Comparison of ENCODE assay signal across 7 cellular contexts in genomic region chr15:22359587-22359986, GRCh38.
A peak's percentile ranks its signal among the peaks of the same experiment; 100 is the strongest.
DNase-seq lines count a peak whose midpoint lies in the region; ATAC-seq, FAIRE-seq and TF ChIP-seq lines count a peak whose summit lies in the region.
"Not testable (repeated sequence)": the region's sequence is repeated elsewhere in the genome, so short reads cannot be mapped to it uniquely, and the experiment has no call there.

No MANE protein-coding gene starts in this region.

- not testable (repeated sequence) for H3K4me3 ChIP-seq in GM12878, lung

- H3K27me3 Mint-ChIP-seq in activated CD4-positive, alpha-beta memory T cell treated with anti-CD3 and anti-CD28 coated beads for 36 hours, result not testable (repeated sequence)

- not testable (repeated sequence) for H3K4me3 Mint-ChIP-seq in activated CD4-positive, alpha-beta memory T cell treated with anti-CD3 and anti-CD28 coated beads for 36 hours

- WGBS in GM12878 (ENCODE audit: insufficient coverage, insufficient replicate concordance, low lambda C conversion rate, missing lambda C conversion rate), result 5% methylated on average over 2 of the region's 5 CpGs
- 2 to 15% methylated on average over 2 of the region's 5 CpGs for WGBS in lung, 2 donors

- intact Hi-C loops in activated CD4-positive, alpha-beta memory T cell treated with anti-CD3 and anti-CD28 coated beads for 36 hours (cut with micrococcal nuclease); GM12878 (cut with micrococcal nuclease; ENCODE audit: unreplicated experiment): not testable (repeated sequence)

- H3K27ac ChIP-seq in GM12878 (ENCODE audit: control insufficient read depth, insufficient read depth); lung (ENCODE audit: low read depth in 1 of 2, low read length in 1 of 2): not testable (repeated sequence)

- not testable (repeated sequence) for FAIRE-seq in GM12878 (lab: Jason Lieb, UNC)

- not testable (repeated sequence) for H4K20me1 ChIP-seq in GM12878 (ENCODE audit: control insufficient read depth, insufficient read depth)

- not testable (repeated sequence) for H3K4me1 ChIP-seq in GM12878 (ENCODE audit: control insufficient read depth, insufficient read depth, low read length); lung (ENCODE audit: control insufficient read depth in 2 of 2, insufficient read depth in 2 of 2, low read length in 2 of 2)

- DNase-seq in activated CD4-positive, alpha-beta memory T cell treated with anti-CD3 and anti-CD28 coated beads for 36 hours, result peak; percentile 8
- DNase-seq in GM12878 (ENCODE audit: low read depth, low spot score); lung (ENCODE audit: low spot score): not testable (repeated sequence)

- H3K27me3 ChIP-seq in GM12878 (replicated peaks in 1 of 2; ENCODE audit: control insufficient read depth in 2 of 2, insufficient read depth in 2 of 2, low read length in 1 of 2); lung (ENCODE audit: control insufficient read depth, insufficient read depth): not testable (repeated sequence)

- not testable (repeated sequence) for H3K9me3 Mint-ChIP-seq in activated CD4-positive, alpha-beta memory T cell treated with anti-CD3 and anti-CD28 coated beads for 36 hours

- H3K79me2 ChIP-seq in GM12878 (ENCODE audit: control insufficient read depth, insufficient read depth, low read length), result not testable (repeated sequence)

- not testable (repeated sequence) for H3K36me3 Mint-ChIP-seq in activated CD4-positive, alpha-beta memory T cell treated with anti-CD3 and anti-CD28 coated beads for 36 hours

- H3K4me1 Mint-ChIP-seq in activated CD4-positive, alpha-beta memory T cell treated with anti-CD3 and anti-CD28 coated beads for 36 hours (ENCODE audit: low read depth), result not testable (repeated sequence)

- TF ChIP-seq POLR2A in GM12878 (IDR thresholded peaks at IDR 0.05; ENCODE audit: low read depth, low read length), result not testable (repeated sequence)

- not testable (repeated sequence) for BruUV-seq in GM12878 (replicated peaks; lab: Mats Ljungman, UMichigan)

- TF ChIP-seq RAD21 in GM12878 (IDR thresholded peaks at IDR 0.05; ENCODE audit: insufficient read depth, low read depth, low read length), result not testable (repeated sequence)

- not testable (repeated sequence) for TF ChIP-seq EP300 in GM12878 (IDR thresholded peaks at IDR 0.05; ENCODE audit: borderline replicate concordance in 1 of 2, control insufficient read depth in 1 of 2, low read depth in 2 of 2, low read length in 2 of 2)

- in situ Hi-C loops in GM12878 (cut with MboI), result not testable (repeated sequence)

- not testable (repeated sequence) for H3K36me3 ChIP-seq in GM12878 (ENCODE audit: control insufficient read depth in 2 of 2, insufficient read depth in 2 of 2, low read length in 1 of 2); lung (ENCODE audit: control insufficient read depth in 2 of 2, insufficient read depth in 2 of 2, low read length in 2 of 2)

- SMC1A ChIA-PET in GM12878 (lab: Charles Lee; ENCODE audit: uncharacterized antibody, unreplicated experiment), result not testable (repeated sequence)

- TF ChIP-seq CTCF in GM12878 (IDR thresholded peaks at IDR 0.05 in 2 of 3, conservative IDR thresholded peaks at IDR 0.05 in 1 of 3; ENCODE audit: control insufficient read depth in 2 of 3, extremely low read depth in 1 of 3, insufficient read depth in 1 of 3, low read depth in 3 of 3, low read length in 3 of 3); lung (IDR thresholded peaks at IDR 0.05; ENCODE audit: control extremely low read depth, extremely low read depth): not testable (repeated sequence)

- RAD21 ChIA-PET in GM12878 (lab: Charles Lee; ENCODE audit: unreplicated experiment), result not testable (repeated sequence)

- not testable (repeated sequence) for H3K4me2 ChIP-seq in GM12878 (ENCODE audit: control insufficient read depth, insufficient read depth)

- POLR2A ChIA-PET in activated CD4-positive, alpha-beta memory T cell treated with anti-CD3 and anti-CD28 coated beads for 36 hours (lab: Charles Lee); GM12878 (lab: Charles Lee): not testable (repeated sequence)

- not testable (repeated sequence) for H2AFZ ChIP-seq in GM12878 (ENCODE audit: control insufficient read depth, low read depth, low read length)

- H3K9ac ChIP-seq in GM12878 (ENCODE audit: control insufficient read depth, insufficient read depth, low read length), result not testable (repeated sequence)

- CTCF ChIA-PET in activated CD4-positive, alpha-beta memory T cell treated with anti-CD3 and anti-CD28 coated beads for 36 hours (lab: Charles Lee); GM12878 (lab: Yijun Ruan, JAX): not testable (repeated sequence)

- H3K9me3 ChIP-seq in GM12878 (replicated peaks; ENCODE audit: control insufficient read depth, insufficient read depth, low read length); lung (ENCODE audit: control insufficient read depth in 2 of 2, insufficient read depth in 1 of 2, low read length in 1 of 2): not testable (repeated sequence)

- H3K27ac Mint-ChIP-seq in activated CD4-positive, alpha-beta memory T cell treated with anti-CD3 and anti-CD28 coated beads for 36 hours, result not testable (repeated sequence)

- ATAC-seq in GM18520 (IDR thresholded peaks at IDR 0.05; ENCODE audit: unreplicated experiment) (peak; percentile 65), GM21526 (IDR thresholded peaks at IDR 0.05; ENCODE audit: low FRiP score, unreplicated experiment) (peak; percentile 66), HG02938 (IDR thresholded peaks at IDR 0.05; ENCODE audit: unreplicated experiment) (peak; percentile 76), HG03565 (IDR thresholded peaks at IDR 0.05; ENCODE audit: unreplicated experiment) (peak; percentile 82), GM12878 (peak; percentile 87), lung (ENCODE audit: insufficient read depth, low FRiP score) (peak; percentile 41)
